1 cellular context compared by ENCODE assay signal in genomic region chr1:28538286-28538685, GRCh38.
TF ChIP-seq lines count a peak whose summit lies in the region.

No MANE protein-coding gene starts in this region.

TF ChIP-seq in GM12878, 131 proteins besides CTCF, POLR2A, EP300 and RAD21:
- TF ChIP-seq SPI1 (IDR thresholded peaks at IDR 0.05; ENCODE audit: borderline replicate concordance, insufficient read depth, low read depth, low read length) = no peak
- TF ChIP-seq POLR2AphosphoS5 (IDR thresholded peaks at IDR 0.05; ENCODE audit: low read length) = no peak
